1 cellular context compared by ENCODE assay signal in genomic region chr14:103112488-103113243, GRCh38.
TF ChIP-seq lines count a peak whose summit lies in the region.

No MANE protein-coding gene starts in this region.

TF ChIP-seq in HepG2, 621 proteins besides CTCF, POLR2A, EP300 and RAD21 (continued from another document and continues in another):
- TF ChIP-seq E2F1 (CRISPR knock-in tag; IDR thresholded peaks at IDR 0.05) (no peak), MAX (IDR thresholded peaks at IDR 0.05) (peak; percentile 68; the same call in 1 of the 2 replicates), ZFP90 (CRISPR knock-in tag; IDR thresholded peaks at IDR 0.05; ENCODE audit: borderline replicate concordance) (0 out of 2 replicates have a peak, but pooled peaks have one; percentile 34), HCFC1 (IDR thresholded peaks at IDR 0.05; ENCODE audit: low read depth, low read length) (no peak), ZNF777 (CRISPR knock-in tag; IDR thresholded peaks at IDR 0.05) (no peak), MAFF (IDR thresholded peaks at IDR 0.05; ENCODE audit: low read depth, low read length) (no peak), MAZ (IDR thresholded peaks at IDR 0.05; ENCODE audit: borderline replicate concordance, low read depth, low read length) (no peak), MAZ (CRISPR knock-in tag; IDR thresholded peaks at IDR 0.05; ENCODE audit: low read depth) (peak; percentile 41; the same call in 1 of the 2 replicates), ZGPAT (CRISPR knock-in tag; IDR thresholded peaks at IDR 0.05) (no peak), ZNF772 (CRISPR knock-in tag; IDR thresholded peaks at IDR 0.05) (no peak), ZNF577 (CRISPR knock-in tag; IDR thresholded peaks at IDR 0.05; ENCODE audit: borderline replicate concordance, low read depth) (no peak), SOX6 (IDR thresholded peaks at IDR 0.05) (no peak), SOX6 (CRISPR knock-in tag; IDR thresholded peaks at IDR 0.05) (0 out of 2 replicates have a peak, but pooled peaks have one; percentile 12), ZFP41 (CRISPR knock-in tag; IDR thresholded peaks at IDR 0.05; ENCODE audit: borderline replicate concordance) (no peak), NR1H2 (CRISPR knock-in tag; IDR thresholded peaks at IDR 0.05; ENCODE audit: borderline replicate concordance, low read depth) (no peak), ZNF597 (CRISPR knock-in tag; IDR thresholded peaks at IDR 0.05) (no peak), GABPA (IDR thresholded peaks at IDR 0.05; ENCODE audit: low read depth, low read length) (peak; percentile 12; the same call in 1 of the 2 replicates), GABPA (CRISPR knock-in tag; IDR thresholded peaks at IDR 0.05; ENCODE audit: low read depth) (no peak), ZNF784 (CRISPR knock-in tag; IDR thresholded peaks at IDR 0.05; ENCODE audit: borderline replicate concordance) (no peak), ZNF709 (CRISPR knock-in tag; IDR thresholded peaks at IDR 0.05) (no peak), HDAC2 (CRISPR knock-in tag; IDR thresholded peaks at IDR 0.05) (0 out of 2 replicates have a peak, but pooled peaks have one; percentile 22), ZNF121 (CRISPR knock-in tag; IDR thresholded peaks at IDR 0.05) (no peak), ZIK1 (CRISPR knock-in tag; IDR thresholded peaks at IDR 0.05; ENCODE audit: borderline replicate concordance, low read depth) (no peak), ZNF331 (CRISPR knock-in tag; IDR thresholded peaks at IDR 0.05) (no peak), HIC2 (CRISPR knock-in tag; IDR thresholded peaks at IDR 0.05; ENCODE audit: low read depth) (no peak), GATAD1 (CRISPR knock-in tag; IDR thresholded peaks at IDR 0.05) (no peak), BCL6 (CRISPR knock-in tag; IDR thresholded peaks at IDR 0.05) (no peak), HDAC1 (CRISPR knock-in tag; IDR thresholded peaks at IDR 0.05) (0 out of 2 replicates have a peak, but pooled peaks have one; percentile 4), AGO1 (IDR thresholded peaks at IDR 0.05; ENCODE audit: low read depth, low read length, poor library complexity, severe bottlenecking) (peak; percentile 53), HNRNPH1 (optimal IDR thresholded peaks at IDR 0.05; ENCODE audit: low read depth, low read length) (no peak), FOXP4 (CRISPR knock-in tag; IDR thresholded peaks at IDR 0.05) (no peak), BHLHE40 (IDR thresholded peaks at IDR 0.05; ENCODE audit: low read length) (peak; percentile 63), U2AF2 (IDR thresholded peaks at IDR 0.05; ENCODE audit: low read depth, low read length) (no peak), ZEB1 (IDR thresholded peaks at IDR 0.05; ENCODE audit: insufficient replicate concordance, low read depth) (peak; percentile 61), ISX (CRISPR knock-in tag; conservative IDR thresholded peaks at IDR 0.05) (no peak), IRF2 (CRISPR knock-in tag; IDR thresholded peaks at IDR 0.05) (no peak), ZHX2 (IDR thresholded peaks at IDR 0.05; ENCODE audit: low read depth) (no peak), ZHX2 (CRISPR knock-in tag; IDR thresholded peaks at IDR 0.05; ENCODE audit: borderline replicate concordance) (no peak), ZNF574 (CRISPR knock-in tag; IDR thresholded peaks at IDR 0.05) (peak; percentile 6; the same call in 1 of the 2 replicates), SALL2 (CRISPR knock-in tag; IDR thresholded peaks at IDR 0.05) (no peak), CREBL2 (CRISPR knock-in tag; IDR thresholded peaks at IDR 0.05; ENCODE audit: borderline replicate concordance) (no peak), ZNF501 (CRISPR knock-in tag; IDR thresholded peaks at IDR 0.05) (no peak; the same call in none of the 2 replicates), MYC (CRISPR knock-in tag; IDR thresholded peaks at IDR 0.05; ENCODE audit: borderline replicate concordance) (peak; percentile 55; the same call in 1 of the 2 replicates), HMGXB4 (CRISPR knock-in tag; IDR thresholded peaks at IDR 0.05; ENCODE audit: borderline replicate concordance in 1 of 2, low read depth in 1 of 2) (no peak), ZNF451 (CRISPR knock-in tag; IDR thresholded peaks at IDR 0.05) (no peak)
